ENCODE assay signal across 9 cellular contexts in the genomic region with DNA sequence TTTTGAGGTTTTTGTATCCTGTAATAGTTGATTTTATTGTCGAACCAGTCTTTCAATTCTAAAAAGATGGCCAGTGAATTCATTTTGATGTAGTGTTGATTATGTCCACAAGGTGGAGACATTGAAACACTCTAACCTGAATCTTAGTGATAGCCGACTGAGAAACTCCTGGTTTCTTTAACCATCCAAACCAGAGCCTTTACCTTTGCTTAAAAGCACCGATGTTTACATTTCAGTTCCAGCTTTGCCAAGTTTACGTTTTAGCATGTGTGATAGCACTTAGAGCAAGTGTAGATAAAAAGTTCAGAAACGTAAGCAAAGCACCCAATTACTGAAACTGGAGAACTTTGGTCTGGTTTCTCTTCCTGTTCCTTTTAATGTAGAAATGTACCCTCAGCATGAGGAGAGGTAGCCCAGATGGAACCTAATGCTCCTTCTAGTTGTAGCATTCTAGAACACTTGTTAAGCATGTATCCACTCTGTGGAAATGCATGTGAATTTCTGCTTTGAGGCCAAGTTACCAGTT.
DNase-seq lines count a peak whose midpoint lies in the region; ATAC-seq, FAIRE-seq and TF ChIP-seq lines count a peak whose summit lies in the region.
"Had no signal": no experiment of that assay in that cellular context is flagged by ENCODE, and none has a peak within 500 bp of the region (broad histone marks: within the 10 kb centered on the region; RNA-seq: fewer than 3 reads in every experiment).

No MANE protein-coding gene starts in this region.

- TF ChIP-seq POLR2A in suprapubic skin (IDR thresholded peaks at IDR 0.05): no peak

- H3K36me3 ChIP-seq in brain microvascular endothelial cell (replicated peaks): peaks cover 19% of the 10 kb centered on the region
- no peaks in the 10 kb centered on the region for H3K36me3 ChIP-seq in kidney (ENCODE audit: control insufficient read depth in 1 of 2, insufficient read depth in 2 of 2, low read length in 2 of 2)
- peaks cover 15% of the 10 kb centered on the region for H3K36me3 ChIP-seq in suprapubic skin

- H3K9me3 ChIP-seq in kidney (ENCODE audit: control insufficient read depth in 1 of 2, low read length in 2 of 2): no peaks in the 10 kb centered on the region
- H3K9me3 ChIP-seq in suprapubic skin: no peaks in the 10 kb centered on the region

- peak overlapping the region in 1 of 2 donors; percentile 5 for H3K9ac ChIP-seq in kidney (ENCODE audit: low read length in 2 of 2)

- H3K4me3 ChIP-seq in brain microvascular endothelial cell (ENCODE audit: low read depth, low read length) (no peak overlapping the region), kidney (ENCODE audit: low read length in 2 of 2) (peak overlapping the region in 1 of 2 donors; percentile 32), suprapubic skin (no peak overlapping the region)

- 7% methylated on average over 5 of the region's 5 CpGs for WGBS in suprapubic skin

- no peak overlapping the region for H3K27ac ChIP-seq in brain microvascular endothelial cell
- no peak overlapping the region for H3K27ac ChIP-seq in kidney (ENCODE audit: low read depth in 2 of 2, low read length in 2 of 2)
- no peak overlapping the region for H3K27ac ChIP-seq in suprapubic skin
- H3K27ac ChIP-seq: epithelial cell of prostate had no signal

- peak; percentile 65 to 74 for DNase-seq in NCI-H2081 (lab: John Stamatoyannopoulos, UW)
- no peak for DNase-seq in NCI-H2081 treated with DMSO at 0.1 percent for 48 hours (lab: John Stamatoyannopoulos, UW)
- peak; percentile 49 for DNase-seq in NCI-H748 treated with DMSO at 0.1 percent for 48 hours (lab: John Stamatoyannopoulos, UW)
- DNase-seq in brain microvascular endothelial cell: no peak
- no peak for DNase-seq in kidney
- DNase-seq in suprapubic skin (ENCODE audit: low spot score in 2 of 2): no peak

- peak; percentile 85 for FAIRE-seq in kidney (lab: Jason Lieb, UNC)

- H3K27me3 ChIP-seq in brain microvascular endothelial cell (replicated peaks): no peaks in the 10 kb centered on the region
- no peaks in the 10 kb centered on the region for H3K27me3 ChIP-seq in suprapubic skin

- ATAC-seq in GM19467 (IDR thresholded peaks at IDR 0.05; ENCODE audit: unreplicated experiment): peak; percentile 86
- peak; percentile 76 for ATAC-seq in HG03442 (IDR thresholded peaks at IDR 0.05; ENCODE audit: unreplicated experiment)

- in situ Hi-C loops in brain microvascular endothelial cell (cut with HindIII; ENCODE audit: low pct_ligation_motif_present, low sequenced_read_pairs): no loop called here

- peak; percentile 53 for TF ChIP-seq CTCF in brain microvascular endothelial cell (IDR thresholded peaks at IDR 0.05; ENCODE audit: low read depth, low read length, missing control alignments)
- TF ChIP-seq CTCF in kidney (IDR thresholded peaks at IDR 0.05; ENCODE audit: borderline replicate concordance, extremely low read depth, insufficient read depth): peak; percentile 57
- TF ChIP-seq CTCF in suprapubic skin (IDR thresholded peaks at IDR 0.05): peak; percentile 53 to 56

- H3K4me1 ChIP-seq in kidney (ENCODE audit: control insufficient read depth in 1 of 2, insufficient read depth in 1 of 2, low read depth in 1 of 2, low read length in 2 of 2) (peaks cover 0 to 3% of the 10 kb centered on the region in 2 donors), suprapubic skin (peaks cover 7% of the 10 kb centered on the region)

- intact Hi-C loops in kidney (cut with DNase I): loop anchor here (10.0 kb wide), 1 partner anchor 163 kb away; no protein-coding TSS in a partner anchor

- TF ChIP-seq EP300 in suprapubic skin (IDR thresholded peaks at IDR 0.05): no peak

Comparison
In these comparisons a context has a peak if more than half of its experiments do, and no peak if none do; other contexts are left out.
1. DNase-seq: peak in NCI-H2081 (2 of 2) and NCI-H748 treated with DMSO at 0.1 percent for 48 hours (single experiment); none in NCI-H2081 treated with DMSO at 0.1 percent for 48 hours (single experiment), brain microvascular endothelial cell (single experiment), kidney (single experiment) and suprapubic skin (0 of 2).
2. Peak in every context shown above with its lines, with median percentiles within 50 percentile points of each other: CTCF ChIP-seq.